Comparison of ENCODE assay signal across 1 cellular context in the genomic region with DNA sequence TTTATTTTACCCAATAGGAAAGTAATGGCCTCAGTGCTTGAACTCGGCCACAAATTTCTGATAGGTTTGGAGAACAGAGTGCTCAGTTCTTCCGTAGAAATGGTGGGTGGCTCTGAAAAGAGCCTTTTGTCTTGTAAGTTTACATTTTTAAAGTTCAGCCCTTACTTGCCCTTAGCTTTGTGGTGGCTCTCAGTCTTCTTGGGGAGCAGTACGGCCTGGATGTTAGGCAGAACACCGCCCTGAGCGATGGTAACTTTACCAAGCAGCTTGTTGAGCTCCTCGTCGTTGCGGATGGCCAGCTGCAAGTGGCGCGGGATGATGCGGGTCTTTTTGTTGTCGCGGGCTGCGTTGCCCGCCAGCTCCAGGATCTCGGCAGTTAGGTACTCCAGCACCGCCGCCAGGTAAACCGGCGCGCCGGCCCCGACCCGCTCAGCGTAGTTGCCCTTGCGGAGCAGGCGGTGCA.
A peak's percentile ranks its signal among the peaks of the same experiment; 100 is the strongest.
TF ChIP-seq lines count a peak whose summit lies in the region.

No MANE protein-coding gene starts in this region.

TF ChIP-seq in HepG2, 621 proteins besides CTCF, POLR2A, EP300 and RAD21 (continued from another document):
- TF ChIP-seq CREBL2 (CRISPR knock-in tag; IDR thresholded peaks at IDR 0.05; ENCODE audit: borderline replicate concordance) = peak; percentile 32
- TF ChIP-seq MYC (CRISPR knock-in tag; IDR thresholded peaks at IDR 0.05; ENCODE audit: borderline replicate concordance) = 0 out of 2 replicates have a peak, but pooled peaks have one; percentile 66
- peak; percentile 73; the same call in 1 of the 2 replicates for TF ChIP-seq ATF3 (CRISPR knock-in tag; IDR thresholded peaks at IDR 0.05)
- peak; percentile 89; the same call in 1 of the 2 replicates for TF ChIP-seq ZNF501 (CRISPR knock-in tag; IDR thresholded peaks at IDR 0.05)
- peak; percentile 80 for TF ChIP-seq TAF15 (IDR thresholded peaks at IDR 0.05; ENCODE audit: low read depth, low read length, poor library complexity, severe bottlenecking)
- TF ChIP-seq NRL (CRISPR knock-in tag; IDR thresholded peaks at IDR 0.05; ENCODE audit: borderline replicate concordance) = peak; percentile 74; the same call in 1 of the 2 replicates
- TF ChIP-seq ZNF780A (CRISPR knock-in tag; IDR thresholded peaks at IDR 0.05) = peak; percentile 93; the same call in 1 of the 2 replicates
- TF ChIP-seq AGO2 (optimal IDR thresholded peaks at IDR 0.05; ENCODE audit: low read depth, low read length) = peak; percentile 94
- TF ChIP-seq IKZF4 (CRISPR knock-in tag; IDR thresholded peaks at IDR 0.05; ENCODE audit: borderline replicate concordance, low read depth, not compliant biosample characterization) = peak; percentile 84
- peak; percentile 41; the same call in 1 of the 2 replicates for TF ChIP-seq MTA1 (CRISPR knock-in tag; IDR thresholded peaks at IDR 0.05; ENCODE audit: borderline replicate concordance)
- 0 out of 2 replicates have a peak, but pooled peaks have one; percentile 94 for TF ChIP-seq HOXA9 (CRISPR knock-in tag; IDR thresholded peaks at IDR 0.05; ENCODE audit: borderline replicate concordance)
- TF ChIP-seq LCORL (IDR thresholded peaks at IDR 0.05) = no peak
- peak; percentile 84; the same call in 1 of the 2 replicates for TF ChIP-seq LCORL (CRISPR knock-in tag; IDR thresholded peaks at IDR 0.05)
TF ChIP-seq in HepG2: peak in this region for 53.
